Comparison of ENCODE assay signal across 15 cellular contexts in genomic region chr21:32463367-32463766, GRCh38. TPM values are rescaled to one million over a fixed set of nuclear protein-coding genes. Genes with fewer than 3 reads are reported as not detected.
DNase-seq lines count a peak whose midpoint lies in the region; ATAC-seq, FAIRE-seq and TF ChIP-seq lines count a peak whose summit lies in the region.
"Had no signal": no experiment of that assay in that cellular context is flagged by ENCODE, and none has a peak within 500 bp of the region (broad histone marks: within the 10 kb centered on the region; RNA-seq: fewer than 3 reads in every experiment).

No MANE protein-coding gene starts in this region.

- no peak overlapping the region for H3K18ac ChIP-seq in mesendoderm (ENCODE audit: low read length)

- no peak overlapping the region for H3K4me3 ChIP-seq in A549
- no peak overlapping the region for H3K4me3 ChIP-seq in breast epithelium
- no peak overlapping the region for H3K4me3 ChIP-seq in lower lobe of right lung
- no peak overlapping the region for H3K4me3 ChIP-seq in mesendoderm (ENCODE audit: low read length)
- H3K4me3 ChIP-seq: SK-N-MC had no signal

- H3K36me3 ChIP-seq in breast epithelium (no peaks in the 10 kb centered on the region), lower lobe of right lung (peaks cover 76% of the 10 kb centered on the region), mesendoderm (ENCODE audit: control insufficient read depth, insufficient read depth, low read length) (no peaks in the 10 kb centered on the region)

- CTCF ChIA-PET in A549 (lab: Yijun Ruan, JAX), result interaction anchor here (0.7 to 2.9 kb wide), 3 partner anchors 28 to 138 kb away, joined by 3 to 14 read pairs (median 3); no protein-coding TSS in a partner anchor

- intact Hi-C loops in breast epithelium (cut with DNase I; ENCODE audit: low total_unique reads) (no loop called here), lower lobe of right lung (cut with DNase I) (no loop called here)

- no peak overlapping the region for H3K23ac ChIP-seq in mesendoderm (ENCODE audit: low read length)

- TF ChIP-seq RAD21 in A549 (conservative IDR thresholded peaks at IDR 0.05 in 1 of 2, IDR thresholded peaks at IDR 0.05 in 1 of 2), result no peak

- no peak overlapping the region for H2BK120ac ChIP-seq in mesendoderm (ENCODE audit: low read depth, low read length)

- no peaks in the 10 kb centered on the region for H3K9me3 ChIP-seq in A549
- H3K9me3 ChIP-seq in breast epithelium, result no peaks in the 10 kb centered on the region
- no peaks in the 10 kb centered on the region for H3K9me3 ChIP-seq in lower lobe of right lung

- no peaks in the 10 kb centered on the region for H3K79me1 ChIP-seq in mesendoderm (ENCODE audit: low read length)

- WGBS in A549 (ENCODE audit: missing lambda C conversion rate), result 6% methylated on average over 7 of the region's 7 CpGs
- no CpG with 5 or more reads among the region's 7 CpGs for WGBS in mesendoderm (ENCODE audit: extremely low coverage, insufficient coverage, low lambda C conversion rate)

- no peak overlapping the region for H2BK5ac ChIP-seq in mesendoderm (ENCODE audit: low read length)

- POLR2A ChIA-PET in A549 (lab: Yijun Ruan, JAX), result interaction anchor here (1.2 to 1.6 kb wide), 4 partner anchors 12 to 52 kb away, joined by 3 to 10 read pairs (median 6); no protein-coding TSS in a partner anchor

- H3K4ac ChIP-seq in mesendoderm (ENCODE audit: low read depth, low read length), result no peak overlapping the region

- H3K9ac ChIP-seq in mesendoderm (ENCODE audit: low read length), result no peak overlapping the region

- FAIRE-seq in A549 (lab: Jason Lieb, UNC), result no peak
- FAIRE-seq: GM19239 had no signal

- H2AK5ac ChIP-seq in mesendoderm (ENCODE audit: low read length), result no peak overlapping the region

- no peak overlapping the region for H3K56ac ChIP-seq in mesendoderm (ENCODE audit: low read length)

- in situ Hi-C loops in GM13976 (cut with MboI; ENCODE audit: low sequenced_read_pairs, unreplicated experiment), result no loop called here

- no peaks in the 10 kb centered on the region for H3K79me2 ChIP-seq in mesendoderm (ENCODE audit: control insufficient read depth, insufficient read depth, low read length)

- H3K4me1 ChIP-seq in A549, result peaks cover 77% of the 10 kb centered on the region
- peaks cover 0 to 11% of the 10 kb centered on the region in 2 donors for H3K4me1 ChIP-seq in breast epithelium
- no peaks in the 10 kb centered on the region for H3K4me1 ChIP-seq in lower lobe of right lung
- H3K4me1 ChIP-seq in mesendoderm (ENCODE audit: control insufficient read depth, low read depth, low read length), result no peaks in the 10 kb centered on the region

- no peaks in the 10 kb centered on the region for H3K27me3 ChIP-seq in breast epithelium
- H3K27me3 ChIP-seq in lower lobe of right lung (ENCODE audit: low read depth), result no peaks in the 10 kb centered on the region
- H3K27me3 ChIP-seq in mesendoderm (ENCODE audit: insufficient read depth, low read length, poor library complexity), result no peaks in the 10 kb centered on the region

- ATAC-seq in A549, result peak; percentile 81 to 94
- no peak for ATAC-seq in lower lobe of right lung
- ATAC-seq: stimulated activated effector memory CD8-positive, alpha-beta T cell treated with anti-CD3 and anti-CD28 coated beads, Interleukin-12 subunit alpha, Interleukin-12 subunit beta, amount 100 ng/mL, for 72 hours had no signal

- peak overlapping the region; percentile 97 to 99 for H3K27ac ChIP-seq in A549
- peak overlapping the region; percentile 76 to 81 for H3K27ac ChIP-seq in breast epithelium
- H3K27ac ChIP-seq in lower lobe of right lung, result peak overlapping the region; percentile 54
- H3K27ac ChIP-seq in mesendoderm (ENCODE audit: low read depth, low read length), result no peak overlapping the region
- H3K27ac ChIP-seq: SK-N-MC had no signal

- H3K4me2 ChIP-seq in A549, result peak overlapping the region; percentile 70
- no peak overlapping the region for H3K4me2 ChIP-seq in mesendoderm (ENCODE audit: low read length)

- DNase-seq in A549 (ENCODE audit: low read depth in 1 of 2, low spot score in 1 of 2) (peak; percentile 68 to 90), HT-29 (ENCODE audit: low spot score) (peak; percentile 72), breast epithelium (ENCODE audit: low spot score in 2 of 2) (peak in 1 of 2 donors; percentile 73), lower lobe of right lung (no peak), GM13976 (ENCODE audit: low spot score) (no peak), COLO668 (lab: John Stamatoyannopoulos, UW; ENCODE audit: unreplicated experiment) (no peak), NCI-H1436 treated with DMSO at 0.1 percent for 48 hours (lab: John Stamatoyannopoulos, UW) (no peak), mesendoderm (no peak)
- DNase-seq: activated CD4-positive, alpha-beta T cell treated with anti-CD3 and anti-CD28 coated beads, Interleukin-2, amount 50 U/mL, for 1 hour; activated naive CD4-positive, alpha-beta T cell treated with Interleukin-2 at 50 U/mL for 16 hours; C1 segment of cervical spinal cord; NCI-H526 had no signal

- peak; percentile 26 to 74; a peak in 3 of 5 replicates for TF ChIP-seq EP300 in A549 (IDR thresholded peaks at IDR 0.05)

- no peak overlapping the region for H4K5ac ChIP-seq in mesendoderm (ENCODE audit: low read length)

- H2BK15ac ChIP-seq in mesendoderm (replicated peaks; ENCODE audit: low read depth), result no peak overlapping the region

- TF ChIP-seq CTCF in A549 (IDR thresholded peaks at IDR 0.05) (no peak), breast epithelium (IDR thresholded peaks at IDR 0.05) (no peak), lower lobe of right lung (IDR thresholded peaks at IDR 0.05) (no peak), GM13976 (IDR thresholded peaks at IDR 0.05; ENCODE audit: borderline replicate concordance, control extremely low read depth, extremely low read depth, insufficient read depth, missing control alignments) (no peak)

- no peak overlapping the region for H4K8ac ChIP-seq in mesendoderm (ENCODE audit: low read depth, low read length)

- no peak for TF ChIP-seq POLR2A in A549 (IDR thresholded peaks at IDR 0.05; ENCODE audit: low read length)
- no peak for TF ChIP-seq POLR2A in breast epithelium (IDR thresholded peaks at IDR 0.05)

TF ChIP-seq in A549, 52 proteins besides CTCF, POLR2A, EP300 and RAD21 (continues in another document):
- TF ChIP-seq PHF8 (IDR thresholded peaks at IDR 0.05; ENCODE audit: borderline replicate concordance, low read depth) (no peak), HES2 (IDR thresholded peaks at IDR 0.05) (no peak), ZSCAN20 (CRISPR knock-in tag; IDR thresholded peaks at IDR 0.05) (no peak), KDM5A (IDR thresholded peaks at IDR 0.05) (no peak), HOXA7 (CRISPR knock-in tag; IDR thresholded peaks at IDR 0.05) (no peak), HEYL (CRISPR knock-in tag; IDR thresholded peaks at IDR 0.05) (no peak), NPAS2 (CRISPR knock-in tag; IDR thresholded peaks at IDR 0.05; ENCODE audit: borderline replicate concordance) (no peak), JUN (IDR thresholded peaks at IDR 0.05) (peak in 1 of 2 experiments; percentile 53; a peak in 1 of 5 replicates), HMGXB4 (CRISPR knock-in tag; IDR thresholded peaks at IDR 0.05; ENCODE audit: borderline replicate concordance) (no peak), TFCP2L1 (CRISPR knock-in tag; IDR thresholded peaks at IDR 0.05) (no peak), CHD2 (IDR thresholded peaks at IDR 0.05; ENCODE audit: low read length, partially characterized antibody) (no peak), FOSL2 (IDR thresholded peaks at IDR 0.05) (peak; percentile 64), FOSL2 (CRISPR knock-in tag; IDR thresholded peaks at IDR 0.05) (peak; percentile 75), NR3C1 (IDR thresholded peaks at IDR 0.05) (no peak), RCOR1 (IDR thresholded peaks at IDR 0.05; ENCODE audit: low read depth, low read length) (no peak), ZNF302 (CRISPR knock-in tag; IDR thresholded peaks at IDR 0.05) (no peak), NFE2L2 (conservative IDR thresholded peaks at IDR 0.05; ENCODE audit: low read length) (peak; percentile 44; the same call in 1 of the 2 replicates), HOXB13 (CRISPR knock-in tag; IDR thresholded peaks at IDR 0.05; ENCODE audit: low read depth) (no peak), ESRRA (IDR thresholded peaks at IDR 0.05; ENCODE audit: borderline replicate concordance, low read length) (no peak), SMC3 (IDR thresholded peaks at IDR 0.05) (no peak), CBX2 (IDR thresholded peaks at IDR 0.05; ENCODE audit: borderline replicate concordance, low read depth) (no peak), MAFK (IDR thresholded peaks at IDR 0.05; ENCODE audit: partially characterized antibody) (peak; percentile 74)

RNA-seq across cellular contexts. Expression of gene EVA1C, which starts 50.9 kb away (rescaled TPM):
- polyA plus RNA-seq in A549 (2011; rRNA removed), result 41.1 and 45.5 TPM in 2 replicates
- 14.5 and 15.7 TPM in 2 replicates for polyA plus RNA-seq in A549 (2012; cell fraction: cytosol; rRNA removed)
- 13.0 and 15.6 TPM in 2 replicates for polyA plus RNA-seq in A549 (2012; cell fraction: nucleus; rRNA removed)
- 42.3 to 50.4 TPM (median 48.0 TPM) in 3 replicates for polyA plus RNA-seq in A549 (2017; fragmentation: RNase III; extraction: RNeasy Plus Mini Kit Qiagen cat#74134 plus additional on column Dnase treatment)
- 22.8 and 29.4 TPM in 2 replicates for polyA minus RNA-seq in A549 (2011; rRNA and poly(A)+ RNA removed)
- total RNA-seq in HT-29 (2014; rRNA removed; shearing (Covaris generic)), result 8.1 and 16.0 TPM in 2 replicates
- 10 to 100 TPM; 30.2 to 69.8 (median 58.5) TPM for total RNA-seq in breast epithelium
- total RNA-seq in lower lobe of right lung, result 31.8 TPM
- 0.60 TPM for polyA plus RNA-seq in mesendoderm (2013, experiment 1 of 2)
- polyA plus RNA-seq in mesendoderm (2013, experiment 2 of 2), result 0.80 TPM

Comparison
In these comparisons a context has a peak if more than half of its experiments do, and no peak if none do; other contexts are left out.
1. ATAC-seq: peak in A549 (2 of 2); none in lower lobe of right lung (0 of 2).
2. DNase-seq: peak in A549 (2 of 2) and HT-29 (single experiment); none in lower lobe of right lung (single experiment), GM13976 (single experiment), COLO668 (single experiment), NCI-H1436 treated with DMSO at 0.1 percent for 48 hours (single experiment) and mesendoderm (single experiment).